In the genomic region with DNA sequence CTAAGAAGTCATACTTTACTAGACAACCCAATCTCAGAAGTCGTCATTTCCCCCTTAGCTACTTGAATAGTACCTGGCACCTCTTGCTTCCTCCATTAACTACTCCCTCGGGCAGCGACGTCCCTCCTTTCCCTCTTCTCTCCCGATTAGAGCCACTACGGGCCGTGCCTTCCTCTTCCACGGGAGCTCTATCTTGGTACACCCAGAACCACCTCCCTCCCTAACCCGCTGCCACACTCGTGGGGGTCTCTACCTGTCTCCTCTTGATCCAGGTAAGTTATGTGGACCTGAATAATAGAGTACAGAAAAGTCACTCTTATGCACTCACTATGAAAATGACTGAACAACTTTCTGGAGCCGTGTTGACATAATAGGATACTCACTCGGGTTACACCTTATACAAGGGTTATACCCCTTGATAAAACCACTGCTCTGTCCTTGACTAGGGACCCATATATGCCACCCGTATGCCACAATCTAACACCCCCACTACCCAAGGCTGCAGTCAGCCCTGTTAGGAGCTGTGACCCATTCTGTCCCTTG, we compare ENCODE assay signal across 8 cellular contexts. TPM values are rescaled to one million over a fixed set of nuclear protein-coding genes. Genes with fewer than 3 reads are reported as not detected.
DNase-seq lines count a peak whose midpoint lies in the region; ATAC-seq and TF ChIP-seq lines count a peak whose summit lies in the region.

No MANE protein-coding gene starts in this region.

- peaks cover 41% of the 10 kb centered on the region for H3F3A ChIP-seq in neural progenitor cell (ENCODE audit: low read depth)

- peak overlapping the region; percentile 74 for H3K9ac ChIP-seq in fibroblast of lung (ENCODE audit: insufficient read depth, low read length)
- peak overlapping the region; percentile 76 for H3K9ac ChIP-seq in neural progenitor cell

- H3K9me3 Mint-ChIP-seq in activated CD4-positive, alpha-beta T cell treated with anti-CD3 and anti-CD28 coated beads, Interleukin-2, amount 10 ng/mL, durations not matched to agents 24 days and 14 days: peaks cover 3% of the 10 kb centered on the region
- H3K9me3 Mint-ChIP-seq in neural progenitor cell: no peaks in the 10 kb centered on the region

- H3K4me3 ChIP-seq in fibroblast of lung (replicated peaks in 1 of 4; ENCODE audit: control extremely low read depth in 1 of 4, insufficient read depth in 1 of 4, low read depth in 3 of 4, low read length in 4 of 4): peak overlapping the region; percentile 69 to 95 (median 84)
- H3K4me3 ChIP-seq in neural progenitor cell: peak overlapping the region; percentile 75

- peaks cover 18% of the 10 kb centered on the region for H3K36me3 Mint-ChIP-seq in activated CD4-positive, alpha-beta T cell treated with anti-CD3 and anti-CD28 coated beads, Interleukin-2, amount 10 ng/mL, durations not matched to agents 24 days and 14 days (ENCODE audit: low read depth)
- H3K36me3 Mint-ChIP-seq in T-helper 17 cell (ENCODE audit: low read depth) (peaks cover 6% of the 10 kb centered on the region), neural progenitor cell (peaks cover 12% of the 10 kb centered on the region)

- peaks cover 27% of the 10 kb centered on the region for H3K4me1 Mint-ChIP-seq in activated CD4-positive, alpha-beta T cell treated with anti-CD3 and anti-CD28 coated beads, Interleukin-2, amount 10 ng/mL, durations not matched to agents 24 days and 14 days
- H3K4me1 Mint-ChIP-seq in T-helper 17 cell (peaks cover 38% of the 10 kb centered on the region), neural progenitor cell (peaks cover 23% of the 10 kb centered on the region)

- TF ChIP-seq CTCF in fibroblast of lung (conservative IDR thresholded peaks at IDR 0.05 in 1 of 2, IDR thresholded peaks at IDR 0.05 in 1 of 2; ENCODE audit: low read depth in 1 of 2, low read length in 2 of 2): no peak
- TF ChIP-seq CTCF in neural progenitor cell (IDR thresholded peaks at IDR 0.05): no peak

- H3K36me3 ChIP-seq in fibroblast of lung (ENCODE audit: control insufficient read depth, insufficient read depth, low read length) (no peaks in the 10 kb centered on the region), neural progenitor cell (peaks cover 7% of the 10 kb centered on the region)

- H3K27me3 ChIP-seq in fibroblast of lung (ENCODE audit: control insufficient read depth, insufficient read depth, low read length): no peaks in the 10 kb centered on the region
- H3K27me3 ChIP-seq in neural progenitor cell: no peaks in the 10 kb centered on the region

- peak overlapping the region; percentile 96 for H3K4me3 Mint-ChIP-seq in activated CD4-positive, alpha-beta T cell treated with anti-CD3 and anti-CD28 coated beads, Interleukin-2, amount 10 ng/mL, durations not matched to agents 24 days and 14 days
- H3K4me3 Mint-ChIP-seq in T-helper 17 cell (peak overlapping the region; percentile 99), neural progenitor cell (peak overlapping the region; percentile 95)

- H3K27ac Mint-ChIP-seq in activated CD4-positive, alpha-beta T cell treated with anti-CD3 and anti-CD28 coated beads, Interleukin-2, amount 10 ng/mL, durations not matched to agents 24 days and 14 days: peak overlapping the region; percentile 95
- H3K27ac Mint-ChIP-seq in T-helper 17 cell: peak overlapping the region; percentile 98
- H3K27ac Mint-ChIP-seq in neural progenitor cell: peak overlapping the region; percentile 96

- H3K9me3 ChIP-seq in T-helper 17 cell (ENCODE audit: control insufficient read depth, low read length, poor library complexity, severe bottlenecking): no peaks in the 10 kb centered on the region
- no peaks in the 10 kb centered on the region for H3K9me3 ChIP-seq in fibroblast of lung (ENCODE audit: control insufficient read depth, insufficient read depth, low read depth, low read length)
- H3K9me3 ChIP-seq in neural progenitor cell (ENCODE audit: low read depth): no peaks in the 10 kb centered on the region

- no peak for DNase-seq in activated CD4-positive, alpha-beta T cell treated with anti-CD3 and anti-CD28 coated beads, Interleukin-2, amount 10 ng/mL, durations not matched to agents 24 days and 14 days
- DNase-seq in activated CD4-positive, alpha-beta T cell treated with anti-CD3 and anti-CD28 coated beads, Interleukin-2, amount 50 U/mL, for 1 hour: no peak
- DNase-seq in T-helper 17 cell (no peak), fibroblast of lung (ENCODE audit: low read depth in 2 of 2) (no peak), neural progenitor cell (ENCODE audit: low spot score) (peak; percentile 18), NCI-H187 treated with DMSO at 0.1 percent for 48 hours (lab: John Stamatoyannopoulos, UW) (no peak), OCI-M2 (lab: John Stamatoyannopoulos, UW; ENCODE audit: unreplicated experiment) (no peak)

- H3K4me1 ChIP-seq in fibroblast of lung (ENCODE audit: control insufficient read depth, extremely low read depth, insufficient read depth, low read length): peaks cover 4% of the 10 kb centered on the region
- H3K4me1 ChIP-seq in neural progenitor cell: peaks cover 14% of the 10 kb centered on the region

- no peaks in the 10 kb centered on the region for H3K27me3 Mint-ChIP-seq in activated CD4-positive, alpha-beta T cell treated with anti-CD3 and anti-CD28 coated beads, Interleukin-2, amount 10 ng/mL, durations not matched to agents 24 days and 14 days
- no peaks in the 10 kb centered on the region for H3K27me3 Mint-ChIP-seq in T-helper 17 cell
- peaks cover 4% of the 10 kb centered on the region for H3K27me3 Mint-ChIP-seq in neural progenitor cell (ENCODE audit: insufficient read depth, low read depth)

- ATAC-seq in HG03045 (IDR thresholded peaks at IDR 0.05; ENCODE audit: unreplicated experiment): peak; percentile 32
- peak; percentile 2 for ATAC-seq in T-helper 17 cell

- H2AFZ ChIP-seq in fibroblast of lung (ENCODE audit: low read length) (peak overlapping the region; percentile 97), neural progenitor cell (replicated peaks) (peak overlapping the region; percentile 86)

- H3K4me2 ChIP-seq in fibroblast of lung (ENCODE audit: extremely low read depth, insufficient read depth, low read length) (peak overlapping the region; percentile 65), neural progenitor cell (peak overlapping the region; percentile 92)

- H3K27ac ChIP-seq in fibroblast of lung (ENCODE audit: insufficient read depth, low read length) (peak overlapping the region; percentile 88), neural progenitor cell (peak overlapping the region; percentile 87)

- intact Hi-C loops in activated CD4-positive, alpha-beta T cell treated with anti-CD3 and anti-CD28 coated beads, Interleukin-2, amount 10 ng/mL, durations not matched to agents 24 days and 14 days (cut with micrococcal nuclease): loop anchor here (1.0 kb wide), 2 partner anchors 25 to 31 kb away; a partner anchor contains a TSS

- no peaks in the 10 kb centered on the region for H4K20me1 ChIP-seq in fibroblast of lung (ENCODE audit: control insufficient read depth, extremely low read depth, insufficient read depth, low read length)
- H4K20me1 ChIP-seq in neural progenitor cell (ENCODE audit: low read depth): peaks cover 8% of the 10 kb centered on the region

- H3K79me2 ChIP-seq in fibroblast of lung (ENCODE audit: control insufficient read depth, insufficient read depth, low read length): peaks cover 27% of the 10 kb centered on the region
- peaks cover 41% of the 10 kb centered on the region for H3K79me2 ChIP-seq in neural progenitor cell (ENCODE audit: low read depth)

RNA-seq across cellular contexts. Expression of a gene that starts 0.6 kb away (rescaled TPM):
- 37.7 and 40.6 TPM in 2 replicates for total RNA-seq in activated CD4-positive, alpha-beta T cell treated with anti-CD3 and anti-CD28 coated beads, Interleukin-2, amount 10 ng/mL, durations not matched to agents 24 days and 14 days
- total RNA-seq in T-helper 17 cell: 10 to 100 TPM; 16.6 to 23.5 TPM
- total RNA-seq in fibroblast of lung: 15.0 and 15.7 TPM in 2 replicates
- 9.8 and 14.2 TPM in 2 replicates for polyA plus RNA-seq in fibroblast of lung
- polyA plus RNA-seq in fibroblast of lung (2012): 23.0 and 30.2 TPM in 2 replicates
- polyA minus RNA-seq in fibroblast of lung (ENCODE audit: low replicate concordance): 1.9 and 13.9 TPM in 2 replicates
- total RNA-seq in neural progenitor cell (ENCODE audit: low replicate concordance): 54.4 and 85.0 TPM in 2 replicates

RNA-seq across cellular contexts. Expression of a gene that starts 25.3 kb away (rescaled TPM):
- 16.0 and 16.2 TPM in 2 replicates for total RNA-seq in activated CD4-positive, alpha-beta T cell treated with anti-CD3 and anti-CD28 coated beads, Interleukin-2, amount 10 ng/mL, durations not matched to agents 24 days and 14 days
- total RNA-seq in T-helper 17 cell: 1 to 10 TPM; 4.9 to 5.0 TPM
- 26.2 and 47.9 TPM in 2 replicates for total RNA-seq in fibroblast of lung
- 22.1 and 26.2 TPM in 2 replicates for polyA plus RNA-seq in fibroblast of lung
- polyA plus RNA-seq in fibroblast of lung (2012): 32.1 and 34.0 TPM in 2 replicates
- 0.94 and 5.4 TPM in 2 replicates for polyA minus RNA-seq in fibroblast of lung (ENCODE audit: low replicate concordance)
- 10.9 and 16.6 TPM in 2 replicates for total RNA-seq in neural progenitor cell (ENCODE audit: low replicate concordance)
